9 cellular contexts compared by ENCODE assay signal in the genomic region with DNA sequence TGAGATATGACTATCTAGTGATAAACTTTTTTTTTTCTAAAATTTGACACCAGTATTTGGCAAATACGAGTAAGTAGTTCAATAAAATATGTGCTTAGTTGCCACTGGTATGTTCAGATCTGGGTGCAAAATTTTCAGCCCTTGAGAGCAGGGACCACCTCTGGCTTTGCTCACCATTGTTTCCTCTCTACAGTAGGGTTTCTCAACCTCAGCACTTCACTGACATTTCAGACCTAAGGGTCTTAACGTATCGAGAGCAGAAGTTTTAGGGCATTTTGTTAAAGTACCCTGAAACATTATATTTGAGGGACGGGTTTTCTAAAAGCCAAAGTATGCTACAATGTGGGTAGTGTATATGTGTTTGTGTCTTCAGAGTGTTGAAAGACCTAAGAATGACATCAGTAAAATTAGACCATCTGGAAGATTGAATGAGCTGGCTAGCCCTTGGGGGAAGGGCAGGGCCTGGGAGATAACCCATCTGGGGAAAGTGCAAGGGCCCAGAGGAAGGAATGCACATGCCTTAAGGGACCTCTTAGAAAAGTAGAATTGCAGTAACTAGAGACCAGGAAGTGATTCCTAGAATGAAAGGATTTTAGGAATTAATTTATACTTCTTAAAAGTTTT. TPM values are rescaled to one million over a fixed set of nuclear protein-coding genes. Genes with fewer than 3 reads are reported as not detected.
A peak's percentile ranks its signal among the peaks of the same experiment; 100 is the strongest.
DNase-seq lines count a peak whose midpoint lies in the region; ATAC-seq, FAIRE-seq and TF ChIP-seq lines count a peak whose summit lies in the region.
"Had no signal": no experiment of that assay in that cellular context is flagged by ENCODE, and none has a peak within 500 bp of the region (broad histone marks: within the 10 kb centered on the region; RNA-seq: fewer than 3 reads in every experiment).

No MANE protein-coding gene starts in this region.

- no peaks in the 10 kb centered on the region for H3K36me3 ChIP-seq in H7 (replicated peaks; ENCODE audit: control insufficient read depth, insufficient read depth, low read length)

- TF ChIP-seq CTCF in retinal pigment epithelial cell (conservative IDR thresholded peaks at IDR 0.05; ENCODE audit: low read depth, low read length), result peak; percentile 5

- H3K4me3 ChIP-seq in H7 (ENCODE audit: insufficient read depth, low read depth, low read length) (no peak overlapping the region), retinal pigment epithelial cell (ENCODE audit: low read length) (no peak overlapping the region)

- no peak for ATAC-seq in HG03196 (IDR thresholded peaks at IDR 0.05; ENCODE audit: unreplicated experiment)
- no peak for ATAC-seq in stimulated activated memory B cell treated with anti-CD40 and anti-IgM and Interleukin-4, amounts not matched to agents 10 μg/mL and 1 μg/mL and 100 μg/mL, for 72 hours
- ATAC-seq in GM19324 (IDR thresholded peaks at IDR 0.05; ENCODE audit: low FRiP score, unreplicated experiment), result no peak
- ATAC-seq in HG02870 (IDR thresholded peaks at IDR 0.05; ENCODE audit: unreplicated experiment), result no peak

- no peaks in the 10 kb centered on the region for H3K9me3 Mint-ChIP-seq in stimulated activated memory B cell treated with anti-CD40 and anti-IgM and Interleukin-4, amounts not matched to agents 10 μg/mL and 1 μg/mL and 100 μg/mL, for 72 hours

- peaks cover 25% of the 10 kb centered on the region for H3K36me3 Mint-ChIP-seq in stimulated activated memory B cell treated with anti-CD40 and anti-IgM and Interleukin-4, amounts not matched to agents 10 μg/mL and 1 μg/mL and 100 μg/mL, for 72 hours

- no peak overlapping the region for H3K27ac Mint-ChIP-seq in stimulated activated memory B cell treated with anti-CD40 and anti-IgM and Interleukin-4, amounts not matched to agents 10 μg/mL and 1 μg/mL and 100 μg/mL, for 72 hours

- FAIRE-seq in RCC 7860 (lab: Jason Lieb, UNC), result peak; percentile 76

- H3K4me3 Mint-ChIP-seq in stimulated activated memory B cell treated with anti-CD40 and anti-IgM and Interleukin-4, amounts not matched to agents 10 μg/mL and 1 μg/mL and 100 μg/mL, for 72 hours, result no peak overlapping the region

- peak; percentile 19 for DNase-seq in H7
- DNase-seq in RCC 7860 (ENCODE audit: low spot score), result peak; percentile 42
- DNase-seq in foreskin melanocyte, result peak; percentile 52
- DNase-seq in retinal pigment epithelial cell (ENCODE audit: low read depth), result no peak
- DNase-seq: SHP77 treated with DMSO at 0.1 percent for 48 hours had no signal

- no peaks in the 10 kb centered on the region for H3K27me3 ChIP-seq in H7 (ENCODE audit: control insufficient read depth, insufficient read depth, low read length)

- peaks cover 42% of the 10 kb centered on the region for H3K4me1 Mint-ChIP-seq in stimulated activated memory B cell treated with anti-CD40 and anti-IgM and Interleukin-4, amounts not matched to agents 10 μg/mL and 1 μg/mL and 100 μg/mL, for 72 hours

- no peaks in the 10 kb centered on the region for H3K27me3 Mint-ChIP-seq in stimulated activated memory B cell treated with anti-CD40 and anti-IgM and Interleukin-4, amounts not matched to agents 10 μg/mL and 1 μg/mL and 100 μg/mL, for 72 hours

RNA-seq across cellular contexts. Expression of a gene that starts 11.8 kb away (rescaled TPM):
- total RNA-seq in H7 (2014; rRNA removed; shearing (Covaris generic)), result 99.0 and 99.3 TPM in 2 replicates

RNA-seq across cellular contexts. Expression of a gene that starts 12.2 kb away (rescaled TPM):
- total RNA-seq in H7 (2014; rRNA removed; shearing (Covaris generic)), result 13.6 and 16.8 TPM in 2 replicates
